ENCODE assay signal across 9 cellular contexts in genomic region chr4:121462660-121463261, GRCh38.
DNase-seq lines count a peak whose midpoint lies in the region; ATAC-seq and TF ChIP-seq lines count a peak whose summit lies in the region.
"Had no signal": no experiment of that assay in that cellular context is flagged by ENCODE, and none has a peak within 500 bp of the region (broad histone marks: within the 10 kb centered on the region; RNA-seq: fewer than 3 reads in every experiment).

No MANE protein-coding gene starts in this region.

- no peak for TF ChIP-seq EP300 in transverse colon (IDR thresholded peaks at IDR 0.05; ENCODE audit: low read depth)

- WGBS in right lobe of liver (ENCODE audit: insufficient coverage, low coverage, low lambda C conversion rate, missing lambda C conversion rate): 30% methylated on average over 5 of the region's 5 CpGs
- 40 to 43% methylated on average over 4 to 5 of the region's 5 CpGs for WGBS in transverse colon (ENCODE audit: low coverage in 1 of 2), 2 donors

- ATAC-seq in GM21515 (IDR thresholded peaks at IDR 0.05; ENCODE audit: unreplicated experiment) (peak; percentile 89), HG03565 (IDR thresholded peaks at IDR 0.05; ENCODE audit: unreplicated experiment) (peak; percentile 95), right lobe of liver (peak; percentile 61 to 79 (median 69))

- no peaks in the 10 kb centered on the region for H3K4me1 ChIP-seq in right lobe of liver
- H3K4me1 ChIP-seq in transverse colon: no peaks in the 10 kb centered on the region
- H3K4me1 ChIP-seq: gastrocnemius medialis had no signal

- TF ChIP-seq CTCF in right lobe of liver (IDR thresholded peaks at IDR 0.05) (peak; percentile 38 to 63 (median 55)), transverse colon (IDR thresholded peaks at IDR 0.05) (peak; percentile 30 to 60 (median 49))

- in situ Hi-C loops in transverse colon (cut with MboI; ENCODE audit: low pct_ligation_motif_present in 1 of 4, low pct_unique_long_range_greater_than_20kb in 1 of 4, low sequenced_read_pairs in 3 of 4): loop anchor here in 1 of 4 donors (25.0 kb wide), 1 partner anchor 275 kb away; no protein-coding TSS in a partner anchor

- no peaks in the 10 kb centered on the region for H3K27me3 ChIP-seq in right lobe of liver
- H3K27me3 ChIP-seq in transverse colon: no peaks in the 10 kb centered on the region
- H3K27me3 ChIP-seq: gastrocnemius medialis had no signal

- no peaks in the 10 kb centered on the region for H3K36me3 ChIP-seq in right lobe of liver
- H3K36me3 ChIP-seq in transverse colon: no peaks in the 10 kb centered on the region
- H3K36me3 ChIP-seq: gastrocnemius medialis had no signal

- peak; percentile 76 for DNase-seq in SIG-M5 treated with dmso at 0.1 percent for 504 hours (lab: John Stamatoyannopoulos, UW; ENCODE audit: unreplicated experiment)
- DNase-seq in SIG-M5 (lab: John Stamatoyannopoulos, UW): no peak
- DNase-seq in RPMI8226: peak; percentile 63
- peak; percentile 35 for DNase-seq in cerebellar cortex (ENCODE audit: low spot score)
- no peak for DNase-seq in right lobe of liver
- DNase-seq in transverse colon: peak; percentile 20
- DNase-seq: gastrocnemius medialis had no signal

- no peak overlapping the region for H3K4me3 ChIP-seq in right lobe of liver
- H3K4me3 ChIP-seq in transverse colon: no peak overlapping the region
- H3K4me3 ChIP-seq: gastrocnemius medialis had no signal

- TF ChIP-seq POLR2A in right lobe of liver (IDR thresholded peaks at IDR 0.05): no peak
- no peak for TF ChIP-seq POLR2A in transverse colon (IDR thresholded peaks at IDR 0.05)

- intact Hi-C loops in right lobe of liver (cut with DNase I) (loop anchor here in 1 of 2 donors (10.0 kb wide), 1 partner anchor 272 kb away; no protein-coding TSS in a partner anchor), transverse colon (cut with DNase I; ENCODE audit: low total_unique reads) (no loop called here)

- H3K27ac ChIP-seq in right lobe of liver (no peak overlapping the region), transverse colon (no peak overlapping the region)
- H3K27ac ChIP-seq: gastrocnemius medialis had no signal

- H3K9me3 ChIP-seq in right lobe of liver (no peaks in the 10 kb centered on the region), transverse colon (no peaks in the 10 kb centered on the region)
- H3K9me3 ChIP-seq: gastrocnemius medialis had no signal

Comparison
In these comparisons a context has a peak if more than half of its experiments do, and no peak if none do; other contexts are left out.
1. DNase-seq: peak in SIG-M5 treated with dmso at 0.1 percent for 504 hours (single experiment), RPMI8226 (single experiment), cerebellar cortex (single experiment) and transverse colon (single experiment); none in SIG-M5 (single experiment) and right lobe of liver (0 of 3).
2. Peak in every context shown above with its lines, with median percentiles within 50 percentile points of each other: ATAC-seq.